ENCODE assay signal across 9 cellular contexts in genomic region chr2:130693474-130693873, GRCh38. TPM values are rescaled to one million over a fixed set of nuclear protein-coding genes. Genes with fewer than 3 reads are reported as not detected.
DNase-seq lines count a peak whose midpoint lies in the region; ATAC-seq, FAIRE-seq and TF ChIP-seq lines count a peak whose summit lies in the region.
"Not testable (repeated sequence)": the region's sequence is repeated elsewhere in the genome, so short reads cannot be mapped to it uniquely, and the experiment has no call there.
"Had no signal": no experiment of that assay in that cellular context is flagged by ENCODE, and none has a peak within 500 bp of the region (broad histone marks: within the 10 kb centered on the region; RNA-seq: fewer than 3 reads in every experiment).

No MANE protein-coding gene starts in this region.

- CTCF ChIA-PET in activated CD8-positive, alpha-beta T cell treated with anti-CD3 and anti-CD28 coated beads, Interleukin-2, amount 10 ng/mL, durations not matched to agents 7 days and 5 days (lab: Charles Lee) = not testable (repeated sequence)

- H3K27me3 ChIP-seq in bronchial epithelial cell (ENCODE audit: control insufficient read depth, insufficient read depth, low read length); aorta (ENCODE audit: control insufficient read depth in 1 of 2, insufficient read depth in 2 of 2, low read length in 1 of 2): not testable (repeated sequence)

- TF ChIP-seq CTCF in GM12864 (IDR thresholded peaks at IDR 0.05; ENCODE audit: low read depth, low read length, missing control alignments) (peak; percentile 26), bronchial epithelial cell (IDR thresholded peaks at IDR 0.05; ENCODE audit: insufficient read depth, low read length, severe bottlenecking) (peak; percentile 31), progenitor cell of endocrine pancreas (IDR thresholded peaks at IDR 0.05; ENCODE audit: unreplicated experiment) (peak; percentile 57)

- ATAC-seq in activated CD8-positive, alpha-beta T cell treated with anti-CD3 and anti-CD28 coated beads, Interleukin-2, amount 10 ng/mL, durations not matched to agents 7 days and 5 days = peak; percentile 42
- peak; percentile 69 for ATAC-seq in aorta (ENCODE audit: low FRiP score)

- not testable (repeated sequence) for H3K4me3 Mint-ChIP-seq in activated CD8-positive, alpha-beta T cell treated with anti-CD3 and anti-CD28 coated beads, Interleukin-2, amount 10 ng/mL, durations not matched to agents 7 days and 5 days; progenitor cell of endocrine pancreas (ENCODE audit: low read depth)

- not testable (repeated sequence) for DNase-seq in GM12864 (ENCODE audit: low read depth)
- DNase-seq in M059J (ENCODE audit: low read depth) (peak; percentile 17), bronchial epithelial cell (ENCODE audit: low read depth) (peak; percentile 0), head of caudate nucleus (peak; percentile 17 to 83 (median 64)), left kidney (ENCODE audit: low read depth, low spot score) (peak; percentile 82), progenitor cell of endocrine pancreas (ENCODE audit: low spot score, unreplicated experiment) (peak; percentile 64), aorta (peak; percentile 25 to 75)
- DNase-seq in activated CD8-positive, alpha-beta T cell treated with anti-CD3 and anti-CD28 coated beads, Interleukin-2, amount 10 ng/mL, durations not matched to agents 7 days and 5 days = peak; percentile 22

- H3K27me3 Mint-ChIP-seq in activated CD8-positive, alpha-beta T cell treated with anti-CD3 and anti-CD28 coated beads, Interleukin-2, amount 10 ng/mL, durations not matched to agents 7 days and 5 days (ENCODE audit: low read depth); progenitor cell of endocrine pancreas: not testable (repeated sequence)

- H3K36me3 Mint-ChIP-seq in activated CD8-positive, alpha-beta T cell treated with anti-CD3 and anti-CD28 coated beads, Interleukin-2, amount 10 ng/mL, durations not matched to agents 7 days and 5 days (ENCODE audit: low read depth); progenitor cell of endocrine pancreas (ENCODE audit: insufficient read depth): not testable (repeated sequence)

- WGBS in aorta, 2 donors = 1 to 2% methylated on average over 21 to 37 of the region's 37 CpGs

- H3K4me1 Mint-ChIP-seq in activated CD8-positive, alpha-beta T cell treated with anti-CD3 and anti-CD28 coated beads, Interleukin-2, amount 10 ng/mL, durations not matched to agents 7 days and 5 days (ENCODE audit: low read depth); progenitor cell of endocrine pancreas (ENCODE audit: low read depth): not testable (repeated sequence)

- not testable (repeated sequence) for H3K27ac Mint-ChIP-seq in activated CD8-positive, alpha-beta T cell treated with anti-CD3 and anti-CD28 coated beads, Interleukin-2, amount 10 ng/mL, durations not matched to agents 7 days and 5 days; progenitor cell of endocrine pancreas

- intact Hi-C loops in head of caudate nucleus (cut with DNase I); aorta (cut with DNase I): not testable (repeated sequence)

- POLR2A ChIA-PET in activated CD8-positive, alpha-beta T cell treated with anti-CD3 and anti-CD28 coated beads, Interleukin-2, amount 10 ng/mL, durations not matched to agents 7 days and 5 days (lab: Charles Lee) = not testable (repeated sequence)

- H3K4me1 ChIP-seq in aorta (ENCODE audit: control insufficient read depth in 1 of 2, insufficient read depth in 2 of 2, low read length in 2 of 2) = not testable (repeated sequence)

- not testable (repeated sequence) for H3K9me3 Mint-ChIP-seq in activated CD8-positive, alpha-beta T cell treated with anti-CD3 and anti-CD28 coated beads, Interleukin-2, amount 10 ng/mL, durations not matched to agents 7 days and 5 days (ENCODE audit: insufficient read depth); progenitor cell of endocrine pancreas (ENCODE audit: low read depth)

- H3K9me3 ChIP-seq in aorta (ENCODE audit: control insufficient read depth, low read length) = not testable (repeated sequence)

- FAIRE-seq in bronchial epithelial cell (lab: Jason Lieb, UNC) = not testable (repeated sequence)

- not testable (repeated sequence) for H3K27ac ChIP-seq in aorta (ENCODE audit: low read depth in 1 of 2, low read length in 2 of 2)

- not testable (repeated sequence) for H3K4me3 ChIP-seq in GM12864 (ENCODE audit: low read depth, low read length); bronchial epithelial cell (ENCODE audit: low read depth, low read length); aorta (ENCODE audit: low read length in 2 of 2)

- H3K36me3 ChIP-seq in bronchial epithelial cell (ENCODE audit: control insufficient read depth, insufficient read depth, low read length); aorta (ENCODE audit: control insufficient read depth in 1 of 2, insufficient read depth in 2 of 2, low read length in 1 of 2): not testable (repeated sequence)

RNA-seq across cellular contexts. Expression of gene GPR148, which starts 35.4 kb away (rescaled TPM):
- not detected in 2 replicates for total RNA-seq in M059J (2014; rRNA removed; shearing (Covaris generic))
- not detected for total RNA-seq in activated CD8-positive, alpha-beta T cell treated with anti-CD3 and anti-CD28 coated beads, Interleukin-2, amount 10 ng/mL, durations not matched to agents 7 days and 5 days
- not detected in 2 replicates for total RNA-seq in bronchial epithelial cell
- total RNA-seq in progenitor cell of endocrine pancreas = 0.46 and 1.2 TPM in 2 replicates
- total RNA-seq in aorta = not detected
- polyA plus RNA-seq in aorta = not detected
- total RNA-seq: Caco-2 had no signal
